Comparison of ENCODE assay signal across 1 cellular context in the genomic region with DNA sequence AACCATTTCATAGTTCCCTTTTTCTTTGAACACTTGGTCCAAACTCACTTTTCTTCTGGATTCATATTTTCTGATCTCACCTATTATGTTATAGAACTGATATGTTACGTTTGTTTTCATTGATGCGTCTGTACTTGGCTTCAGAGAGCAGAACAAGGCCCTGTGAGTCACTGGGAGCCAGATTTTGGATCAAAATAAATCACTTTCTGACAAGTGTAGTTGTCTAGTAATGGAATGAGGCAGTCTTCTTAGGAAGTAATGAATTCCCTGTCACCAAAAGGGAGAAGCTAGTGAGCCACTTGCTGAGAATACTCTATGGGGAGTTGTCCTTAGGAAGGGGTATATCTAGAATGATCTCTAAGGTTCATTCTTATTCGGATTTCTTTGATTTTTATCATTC.
TF ChIP-seq lines count a peak whose summit lies in the region.

No MANE protein-coding gene starts in this region.

TF ChIP-seq in H1, 55 proteins besides CTCF, POLR2A, EP300 and RAD21 (continued from another document):
- TF ChIP-seq TAF7 (optimal IDR thresholded peaks at IDR 0.05; ENCODE audit: borderline replicate concordance, low read depth, low read length) (no peak), NRF1 (IDR thresholded peaks at IDR 0.05; ENCODE audit: low read depth, low read length) (no peak), POLR2AphosphoS5 (IDR thresholded peaks at IDR 0.05; ENCODE audit: low read depth, low read length) (no peak), RXRA (IDR thresholded peaks at IDR 0.05; ENCODE audit: insufficient read depth, low read depth, low read length) (no peak), TBP (IDR thresholded peaks at IDR 0.05; ENCODE audit: low read depth, low read length) (no peak), CHD7 (IDR thresholded peaks at IDR 0.05; ENCODE audit: insufficient replicate concordance, low read length) (no peak), ZNF274 (IDR thresholded peaks at IDR 0.05; ENCODE audit: borderline replicate concordance, extremely low read depth, low read length) (no peak), MAFK (IDR thresholded peaks at IDR 0.05; ENCODE audit: low read depth, low read length) (no peak), SUZ12 (IDR thresholded peaks at IDR 0.05; ENCODE audit: low read length) (no peak), SP1 (IDR thresholded peaks at IDR 0.05; ENCODE audit: low read depth, low read length) (no peak), SIN3A (conservative IDR thresholded peaks at IDR 0.05 in 1 of 2, IDR thresholded peaks at IDR 0.05 in 1 of 2; ENCODE audit: low read depth in 1 of 2, low read length in 2 of 2) (no peak), JUN (IDR thresholded peaks at IDR 0.05; ENCODE audit: low read depth, low read length) (no peak), PHF8 (conservative IDR thresholded peaks at IDR 0.05; ENCODE audit: low read depth, low read length) (no peak), TCF12 (IDR thresholded peaks at IDR 0.05; ENCODE audit: low read depth, low read length) (no peak), ATF2 (IDR thresholded peaks at IDR 0.05; ENCODE audit: low read length) (no peak), BACH1 (IDR thresholded peaks at IDR 0.05; ENCODE audit: low read length) (no peak), KDM1A (IDR thresholded peaks at IDR 0.05; ENCODE audit: borderline replicate concordance, low read length) (no peak)
